Comparison of ENCODE assay signal across 17 cellular contexts in the genomic region with DNA sequence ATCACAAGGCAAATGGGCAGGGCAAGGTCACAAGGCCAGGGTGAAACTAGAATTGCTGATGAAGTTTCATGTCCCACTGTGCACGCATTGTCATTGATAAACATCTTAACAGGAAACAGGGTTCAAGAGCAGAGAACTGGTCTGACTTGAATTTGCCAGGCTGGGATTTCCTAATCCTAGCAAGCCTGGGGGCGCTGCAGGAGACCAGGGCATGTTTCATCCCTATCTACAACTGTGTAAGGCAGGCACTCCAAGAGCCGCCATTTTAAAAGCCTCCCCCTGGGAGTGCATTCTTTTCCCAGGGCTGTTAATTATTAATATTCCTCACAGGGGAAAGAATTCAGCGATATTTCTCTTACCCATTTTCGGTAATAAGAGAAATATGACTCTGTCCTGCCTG. TPM values are rescaled to one million over a fixed set of nuclear protein-coding genes. Genes with fewer than 3 reads are reported as not detected.
"Had no signal": no experiment of that assay in that cellular context is flagged by ENCODE, and none has a peak within 500 bp of the region (broad histone marks: within the 10 kb centered on the region; RNA-seq: fewer than 3 reads in every experiment).

No MANE protein-coding gene starts in this region.

RNA-seq across cellular contexts. Expression of a gene that starts 15.9 kb away (rescaled TPM):
- total RNA-seq: naive thymus-derived CD4-positive, alpha-beta T cell; natural killer cell; neural crest cell; omental fat pad; osteocyte; pancreas; posterior vena cava; pulmonary artery endothelial cell; right atrium auricular region; sciatic nerve; smooth muscle cell; spleen; suprapubic skin; upper lobe of left lung; ureter; vagina had no signal
- polyA plus RNA-seq: naive thymus-derived CD4-positive, alpha-beta T cell; pancreas; smooth muscle cell; spleen; thymus had no signal
